In the genomic region with DNA sequence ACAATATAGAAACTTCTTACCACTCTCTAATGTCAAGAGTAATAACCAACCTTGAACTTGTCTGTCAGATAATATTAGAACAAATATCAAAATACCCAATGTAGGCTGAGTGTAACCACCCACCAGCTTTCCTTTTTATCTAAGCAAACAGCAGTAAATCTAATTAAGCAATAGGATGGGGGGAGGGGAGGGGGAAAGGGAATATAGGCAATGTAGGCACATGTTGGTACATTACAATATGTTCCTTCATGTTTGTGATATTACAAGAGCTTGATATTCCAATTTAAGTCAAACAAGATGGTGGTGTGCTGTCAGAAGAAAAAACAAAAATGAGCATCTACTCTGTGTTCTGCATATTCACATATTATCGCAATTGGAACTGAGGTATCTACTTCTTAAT, we compare ENCODE assay signal across 21 cellular contexts.
DNase-seq lines count a peak whose midpoint lies in the region; ATAC-seq, FAIRE-seq and TF ChIP-seq lines count a peak whose summit lies in the region.
"Had no signal": no experiment of that assay in that cellular context is flagged by ENCODE, and none has a peak within 500 bp of the region (broad histone marks: within the 10 kb centered on the region; RNA-seq: fewer than 3 reads in every experiment).

No MANE protein-coding gene starts in this region.

- H3K9me1 ChIP-seq in K562 (ENCODE audit: control insufficient read depth, insufficient read depth, low read length) = no peaks in the 10 kb centered on the region

- no peaks in the 10 kb centered on the region for H3K9me3 Mint-ChIP-seq in activated T-cell treated with anti-CD3 and anti-CD28 coated beads, Interleukin-2, amount 50 U/mL, for 4 hours
- H3K9me3 Mint-ChIP-seq: CD4-positive, CD25-positive, alpha-beta regulatory T cell had no signal

- H2AFZ ChIP-seq in HepG2 (ENCODE audit: low read length) (no peak overlapping the region), K562 (ENCODE audit: low read depth, low read length) (no peak overlapping the region)

- H3K4me3 ChIP-seq in HepG2 (replicated peaks in 1 of 3; ENCODE audit: insufficient read depth in 1 of 3, low read depth in 2 of 3, low read length in 3 of 3) = no peak overlapping the region
- no peak overlapping the region for H3K4me3 ChIP-seq in right lobe of liver
- H3K4me3 ChIP-seq in K562 = no peak overlapping the region
- H3K4me3 ChIP-seq: BLaER1 had no signal

- no peaks in the 10 kb centered on the region for H3K27me3 Mint-ChIP-seq in activated T-cell treated with anti-CD3 and anti-CD28 coated beads, Interleukin-2, amount 50 U/mL, for 4 hours (ENCODE audit: low read depth)
- H3K27me3 Mint-ChIP-seq: CD4-positive, CD25-positive, alpha-beta regulatory T cell had no signal

- ATAC-seq in HepG2 = no peak
- ATAC-seq in right lobe of liver = no peak
- no peak for ATAC-seq in K562
- ATAC-seq in activated T-cell treated with anti-CD3 and anti-CD28 coated beads, Interleukin-2, amount 50 U/mL, for 4 hours = no peak

- DNase-seq in HepG2 (ENCODE audit: low spot score) (no peak), right lobe of liver (no peak), NCI-H82 (lab: John Stamatoyannopoulos, UW) (peak; percentile 84), K562 (ENCODE audit: extremely low read depth in 1 of 4, low spot score in 3 of 4) (no peak), NCI-H446 treated with DMSO at 0.1 percent for 48 hours (lab: John Stamatoyannopoulos, UW) (no peak), NCI-H524 treated with DMSO at 0.1 percent for 48 hours (lab: John Stamatoyannopoulos, UW) (no peak), NCI-H187 treated with DMSO at 0.1 percent for 48 hours (lab: John Stamatoyannopoulos, UW) (no peak)
- DNase-seq in activated T-cell treated with anti-CD3 and anti-CD28 coated beads, Interleukin-2, amount 50 U/mL, for 4 hours = no peak
- DNase-seq: CD4-positive, CD25-positive, alpha-beta regulatory T cell; H7; IMR-90; NCI-H1105; NCI-H2029 treated with DMSO at 0.1 percent for 48 hours; NCI-H2227 treated with DMSO at 0.1 percent for 48 hours; NCI-H510A; NCI-H774; SHP77 had no signal

- no peak for TF ChIP-seq RAD21 in HepG2 (CRISPR knock-in tag; IDR thresholded peaks at IDR 0.05)
- TF ChIP-seq RAD21 in K562 (CRISPR knock-in tag; conservative IDR thresholded peaks at IDR 0.05 in 1 of 2, IDR thresholded peaks at IDR 0.05 in 1 of 2) = no peak

- peak; percentile 4 for FAIRE-seq in HepG2 (lab: Jason Lieb, UNC)
- no peak for FAIRE-seq in K562 (lab: Jason Lieb, UNC)
- FAIRE-seq: G401.6 had no signal

- POLR2A ChIA-PET in HepG2 (lab: Yijun Ruan, JAX) = no interaction called here
- POLR2A ChIA-PET in K562 (lab: Yijun Ruan, JAX) = interaction anchor here (0.6 kb wide), 1 partner anchor 67 kb away, joined by 3 read pairs; no protein-coding TSS in a partner anchor

- H3K4me1 ChIP-seq in HepG2 (ENCODE audit: insufficient read depth, low read length) = peaks cover 10% of the 10 kb centered on the region
- H3K4me1 ChIP-seq in right lobe of liver = peaks cover 0 to 7% (median 0%) of the 10 kb centered on the region in 4 donors
- no peaks in the 10 kb centered on the region for H3K4me1 ChIP-seq in K562 (replicated peaks in 1 of 2; ENCODE audit: control insufficient read depth in 2 of 2, insufficient read depth in 2 of 2, low read length in 2 of 2)

- H3K27ac ChIP-seq in HepG2 (ENCODE audit: extremely low read length, insufficient read depth, low read length) (no peak overlapping the region), right lobe of liver (no peak overlapping the region), K562 (ENCODE audit: extremely low read depth, low read depth, low read length) (no peak overlapping the region)
- H3K27ac ChIP-seq: BLaER1, KMS-11, RWPE1 had no signal

- no peaks in the 10 kb centered on the region for H3K36me3 Mint-ChIP-seq in activated T-cell treated with anti-CD3 and anti-CD28 coated beads, Interleukin-2, amount 50 U/mL, for 4 hours (ENCODE audit: insufficient read depth)

- H3K9ac ChIP-seq in HepG2 (ENCODE audit: insufficient read depth, low read depth, low read length) (no peak overlapping the region), K562 (ENCODE audit: insufficient read depth in 1 of 2, low read depth in 2 of 2, low read length in 2 of 2) (no peak overlapping the region)
- H3K9ac ChIP-seq: BLaER1, KMS-11 had no signal

- intact Hi-C loops in HepG2 (cut with micrococcal nuclease; ENCODE audit: unreplicated experiment) = no loop called here
- intact Hi-C loops in right lobe of liver (cut with DNase I) = no loop called here
- intact Hi-C loops in K562 (cut with micrococcal nuclease) = no loop called here

- no peaks in the 10 kb centered on the region for H3K9me3 ChIP-seq in HepG2 (ENCODE audit: low read length)
- H3K9me3 ChIP-seq in right lobe of liver = no peaks in the 10 kb centered on the region
- no peaks in the 10 kb centered on the region for H3K9me3 ChIP-seq in K562 (replicated peaks; ENCODE audit: control insufficient read depth, insufficient read depth, low read depth, low read length)
- H3K9me3 ChIP-seq: BLaER1 had no signal

- in situ Hi-C loops in HepG2 (cut with HindIII; ENCODE audit: extremely low pct_ligation_motif_present, low pct_unique_long_range_greater_than_20kb) (no loop called here), K562 (cut with MboI) (no loop called here)

- TF ChIP-seq POLR2A in HepG2 (IDR thresholded peaks at IDR 0.05; ENCODE audit: insufficient read depth in 1 of 2, low read depth in 2 of 2, low read length in 2 of 2) = no peak
- no peak for TF ChIP-seq POLR2A in right lobe of liver (IDR thresholded peaks at IDR 0.05)
- no peak for TF ChIP-seq POLR2A in K562 (conservative IDR thresholded peaks at IDR 0.05)

- CTCF ChIA-PET in HepG2 (lab: Yijun Ruan, JAX; ENCODE audit: low intra/inter-chr PET ratio, low total read pairs) = no interaction called here
- CTCF ChIA-PET in K562 (lab: Yijun Ruan, JAX; ENCODE audit: low intra/inter-chr PET ratio) = no interaction called here

- 100% methylated on average over 1 of the region's 1 CpG for WGBS in HepG2 (ENCODE audit: low lambda C conversion rate)
- WGBS in right lobe of liver (ENCODE audit: insufficient coverage, low coverage, low lambda C conversion rate, missing lambda C conversion rate) = 100% methylated on average over 1 of the region's 1 CpG
- WGBS in K562 (ENCODE audit: insufficient coverage, low coverage, missing lambda C conversion rate) = 100% methylated on average over 1 of the region's 1 CpG

- peaks cover 0 to 1% of the 10 kb centered on the region in 2 experiments; a peak in 1 of 5 replicates for H3K36me3 ChIP-seq in HepG2 (replicated peaks in 1 of 2; ENCODE audit: control insufficient read depth in 1 of 2, insufficient read depth in 2 of 2, low read length in 2 of 2)
- H3K36me3 ChIP-seq in right lobe of liver = no peaks in the 10 kb centered on the region
- H3K36me3 ChIP-seq in K562 (ENCODE audit: control insufficient read depth, insufficient read depth, low read length) = no peaks in the 10 kb centered on the region
- H3K36me3 ChIP-seq: BLaER1 had no signal

- H3K4me1 Mint-ChIP-seq in activated T-cell treated with anti-CD3 and anti-CD28 coated beads, Interleukin-2, amount 50 U/mL, for 4 hours (ENCODE audit: low read depth) = peaks cover 11% of the 10 kb centered on the region

- H3K79me2 ChIP-seq in HepG2 (ENCODE audit: insufficient read depth, low read length) (no peaks in the 10 kb centered on the region), K562 (ENCODE audit: control insufficient read depth, insufficient read depth, low read length) (no peaks in the 10 kb centered on the region)

- TF ChIP-seq EP300 in HepG2 (IDR thresholded peaks at IDR 0.05; ENCODE audit: low read depth in 2 of 2, low read length in 2 of 2) (no peak), HepG2 (CRISPR knock-in tag; IDR thresholded peaks at IDR 0.05; ENCODE audit: borderline replicate concordance) (no peak), K562 (IDR thresholded peaks at IDR 0.05; ENCODE audit: low read length) (no peak)

- H3K4me2 ChIP-seq in HepG2 (ENCODE audit: low read depth, low read length) (no peak overlapping the region), K562 (ENCODE audit: insufficient read depth, low read length) (no peak overlapping the region)
- H3K4me2 ChIP-seq: BLaER1, KMS-11 had no signal

- no peaks in the 10 kb centered on the region for H3K27me3 ChIP-seq in HepG2 (ENCODE audit: control insufficient read depth in 1 of 2, insufficient read depth in 2 of 2, low read length in 2 of 2)
- H3K27me3 ChIP-seq in right lobe of liver = no peaks in the 10 kb centered on the region
- H3K27me3 ChIP-seq in K562 (ENCODE audit: control insufficient read depth in 2 of 2, insufficient read depth in 2 of 2, low read length in 2 of 2) = no peaks in the 10 kb centered on the region
- H3K27me3 ChIP-seq: BLaER1 had no signal

- BruUV-seq in HepG2 (replicated peaks; lab: Mats Ljungman, UMichigan) = no TSS peak
- no TSS peak for BruUV-seq in K562 (replicated peaks; lab: Mats Ljungman, UMichigan)

- TF ChIP-seq CTCF in HepG2 (CRISPR knock-in tag; IDR thresholded peaks at IDR 0.05) (no peak), right lobe of liver (IDR thresholded peaks at IDR 0.05) (no peak), K562 (IDR thresholded peaks at IDR 0.05 in 2 of 3, conservative IDR thresholded peaks at IDR 0.05 in 1 of 3; ENCODE audit: insufficient read depth in 2 of 3, low read depth in 1 of 3, low read length in 3 of 3) (no peak)

- H4K20me1 ChIP-seq in HepG2 (ENCODE audit: insufficient read depth, low read length) (no peaks in the 10 kb centered on the region; the same call in 1 of the 2 replicates), K562 (replicated peaks; ENCODE audit: control insufficient read depth, insufficient read depth, low read length) (no peaks in the 10 kb centered on the region)

- no peak overlapping the region for H3K4me3 Mint-ChIP-seq in activated T-cell treated with anti-CD3 and anti-CD28 coated beads, Interleukin-2, amount 50 U/mL, for 4 hours

TF ChIP-seq in HepG2, 621 proteins besides CTCF, POLR2A, EP300 and RAD21 (continues in another document):
- TF ChIP-seq ZNF296 (CRISPR knock-in tag; conservative IDR thresholded peaks at IDR 0.05) (no peak), CERS6 (CRISPR knock-in tag; IDR thresholded peaks at IDR 0.05) (no peak)

TF ChIP-seq in K562, 482 proteins besides CTCF, POLR2A, EP300 and RAD21 (continues in another document):
- TF ChIP-seq TGIF2 (CRISPR knock-in tag; IDR thresholded peaks at IDR 0.05) = no peak

Comparison
In these comparisons a context has a peak if more than half of its experiments do, and no peak if none do; other contexts are left out.
1. Of the 241 proteins assayed by ChIP-seq in both HepG2 and K562: peak only in HepG2: HNRNPK; only in K562: CEBPB; in both: none; in neither: 238; mixed calls (peak in some experiments, not most) for 1.